20 cellular contexts compared by ENCODE assay signal in genomic region chr2:235729182-235729929, GRCh38.
"Had no signal": no experiment of that assay in that cellular context is flagged by ENCODE, and none has a peak within 500 bp of the region (broad histone marks: within the 10 kb centered on the region; RNA-seq: fewer than 3 reads in every experiment).

No MANE protein-coding gene starts in this region.

- H3K27me3 Mint-ChIP-seq: activated naive CD4-positive, alpha-beta T cell treated with anti-CD3 and anti-CD28 coated beads, Interleukin-2, amount 50 U/mL, for 24 hours; effector memory CD8-positive, alpha-beta T cell had no signal

- H3K4me3 ChIP-seq: body of pancreas, cardiac muscle cell, lung, ovary, prostate gland, right atrium auricular region, skin epidermis, testis, uterus had no signal

- H3K27me3 ChIP-seq: cardiac muscle cell, ovary, right atrium auricular region, testis, uterus had no signal

- H3K27ac Mint-ChIP-seq: activated naive CD4-positive, alpha-beta T cell treated with anti-CD3 and anti-CD28 coated beads, Interleukin-2, amount 50 U/mL, for 24 hours; effector memory CD8-positive, alpha-beta T cell; stimulated activated effector memory CD8-positive, alpha-beta T cell treated with anti-CD3 and anti-CD28 coated beads, Interleukin-12 subunit alpha, Interleukin-12 subunit beta, amount 100 ng/mL, for 72 hours had no signal

- H3K4me1 Mint-ChIP-seq: activated naive CD4-positive, alpha-beta T cell treated with anti-CD3 and anti-CD28 coated beads, Interleukin-2, amount 50 U/mL, for 24 hours; stimulated activated naive CD8-positive, alpha-beta T cell treated with anti-CD3 and anti-CD28 coated beads, Interleukin-15, amount 100 ng/mL, for 72 hours had no signal

- H3K9me3 Mint-ChIP-seq: activated naive CD4-positive, alpha-beta T cell treated with anti-CD3 and anti-CD28 coated beads, Interleukin-2, amount 50 U/mL, for 24 hours; effector memory CD8-positive, alpha-beta T cell; stimulated activated effector memory CD8-positive, alpha-beta T cell treated with anti-CD3 and anti-CD28 coated beads, Interleukin-12 subunit alpha, Interleukin-12 subunit beta, amount 100 ng/mL, for 72 hours; stimulated activated naive CD8-positive, alpha-beta T cell treated with anti-CD3 and anti-CD28 coated beads, Interleukin-15, amount 100 ng/mL, for 72 hours had no signal

- H3K9me3 ChIP-seq: body of pancreas, ovary, prostate gland, right atrium auricular region, testis, uterus had no signal

- DNase-seq: activated gamma-delta T cell treated with Interleukin-2 at 50 U/mL for 16 hours; activated T-cell treated with anti-CD3 and anti-CD28 coated beads, Interleukin-2, amount 50 U/mL, for 1 hour; body of pancreas; effector memory CD8-positive, alpha-beta T cell; naive thymus-derived CD4-positive, alpha-beta T cell; ovary; stimulated activated CD4-positive, alpha-beta T cell treated with anti-CD3 and anti-CD28 coated beads, Interleukin-2, amount 100 ng/mL, for 24 hours; stimulated activated naive CD8-positive, alpha-beta T cell treated with anti-CD3 and anti-CD28 coated beads, Interleukin-15, amount 100 ng/mL, for 72 hours; T-helper 1 cell; testis; trophoblast cell had no signal

- H3K4me1 ChIP-seq: prostate gland, testis had no signal

- ATAC-seq: body of pancreas; effector memory CD8-positive, alpha-beta T cell; esophagus mucosa; naive thymus-derived CD4-positive, alpha-beta T cell; stimulated activated effector memory CD8-positive, alpha-beta T cell treated with anti-CD3 and anti-CD28 coated beads, Interleukin-12 subunit alpha, Interleukin-12 subunit beta, amount 100 ng/mL, for 72 hours; stimulated activated naive CD8-positive, alpha-beta T cell treated with anti-CD3 and anti-CD28 coated beads, Interleukin-15, amount 100 ng/mL, for 72 hours had no signal

- H3K4me3 Mint-ChIP-seq: activated naive CD4-positive, alpha-beta T cell treated with anti-CD3 and anti-CD28 coated beads, Interleukin-2, amount 50 U/mL, for 24 hours; effector memory CD8-positive, alpha-beta T cell; naive thymus-derived CD4-positive, alpha-beta T cell; stimulated activated effector memory CD8-positive, alpha-beta T cell treated with anti-CD3 and anti-CD28 coated beads, Interleukin-12 subunit alpha, Interleukin-12 subunit beta, amount 100 ng/mL, for 72 hours; stimulated activated naive CD8-positive, alpha-beta T cell treated with anti-CD3 and anti-CD28 coated beads, Interleukin-15, amount 100 ng/mL, for 72 hours had no signal

- H3K36me3 ChIP-seq: cardiac muscle cell, ovary, prostate gland, right atrium auricular region, uterus had no signal

- H3K36me3 Mint-ChIP-seq: activated naive CD4-positive, alpha-beta T cell treated with anti-CD3 and anti-CD28 coated beads, Interleukin-2, amount 50 U/mL, for 24 hours; naive thymus-derived CD4-positive, alpha-beta T cell; stimulated activated effector memory CD8-positive, alpha-beta T cell treated with anti-CD3 and anti-CD28 coated beads, Interleukin-12 subunit alpha, Interleukin-12 subunit beta, amount 100 ng/mL, for 72 hours had no signal

- H3K27ac ChIP-seq: body of pancreas, cardiac muscle cell, ovary, prostate gland, testis, uterus had no signal
